ENCODE assay signal across 8 cellular contexts in the genomic region with DNA sequence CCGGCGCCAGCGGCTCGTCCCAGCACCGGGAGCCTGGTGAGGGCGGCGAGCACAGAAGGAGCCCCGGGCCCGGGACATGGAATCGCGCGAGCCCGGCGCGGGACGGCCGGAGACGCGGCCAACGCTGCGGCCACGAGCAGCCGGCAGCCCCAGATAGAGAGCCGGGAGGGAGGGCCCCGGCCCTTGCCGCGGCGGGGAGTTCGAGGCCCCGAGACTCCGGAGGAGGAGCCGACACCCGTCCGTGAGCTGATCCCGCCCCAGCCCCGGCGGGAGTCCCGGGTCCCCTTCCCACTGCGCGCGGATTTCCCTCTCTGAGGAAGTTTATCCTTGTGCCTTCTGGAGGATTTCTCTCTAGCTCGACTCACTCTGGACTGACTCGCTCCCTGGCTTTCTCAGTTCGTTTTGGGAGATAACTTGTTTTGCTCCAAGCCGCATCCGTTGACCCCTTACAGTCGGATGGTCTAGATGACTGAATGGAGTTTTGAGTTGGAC. TPM values are rescaled to one million over a fixed set of nuclear protein-coding genes. Genes with fewer than 3 reads are reported as not detected.
DNase-seq lines count a peak whose midpoint lies in the region; ATAC-seq and TF ChIP-seq lines count a peak whose summit lies in the region.

No MANE protein-coding gene starts in this region.

- no peak for TF ChIP-seq CTCF in LNCaP clone FGC (IDR thresholded peaks at IDR 0.05; ENCODE audit: control insufficient read depth, extremely low read depth, insufficient read depth)
- no peak for TF ChIP-seq CTCF in foreskin fibroblast (IDR thresholded peaks at IDR 0.05; ENCODE audit: low read depth, low read length)
- TF ChIP-seq CTCF in neutrophil (IDR thresholded peaks at IDR 0.05) = no peak

- H3K4me3 ChIP-seq in LNCaP clone FGC (ENCODE audit: low read depth, low read length) (peak overlapping the region; percentile 78), foreskin fibroblast (ENCODE audit: low read depth in 1 of 2, low read length in 2 of 2) (peak overlapping the region; percentile 93 to 96), neutrophil (ENCODE audit: low read depth in 1 of 2, low read length in 1 of 2) (peak overlapping the region; percentile 59 to 72)

- ATAC-seq in GM21528 (IDR thresholded peaks at IDR 0.05; ENCODE audit: low FRiP score, unreplicated experiment) (peak; percentile 31), GM18873 (IDR thresholded peaks at IDR 0.05; ENCODE audit: low FRiP score, unreplicated experiment) (no peak)
- ATAC-seq in activated T-cell treated with anti-CD3 and anti-CD28 coated beads, Interleukin-2, amount 50 U/mL, for 4 hours = peak; percentile 65

- peaks cover 38% of the 10 kb centered on the region for H3K4me1 Mint-ChIP-seq in activated T-cell treated with anti-CD3 and anti-CD28 coated beads, Interleukin-2, amount 50 U/mL, for 4 hours (ENCODE audit: low read depth)

- peak overlapping the region; percentile 90 for H3K4me3 Mint-ChIP-seq in activated T-cell treated with anti-CD3 and anti-CD28 coated beads, Interleukin-2, amount 50 U/mL, for 4 hours

- H3K4me1 ChIP-seq in neutrophil (ENCODE audit: control insufficient read depth in 1 of 2, insufficient read depth in 1 of 2, low read depth in 1 of 2, low read length in 1 of 2) = peaks cover 11 to 29% of the 10 kb centered on the region in 2 experiments

- H3K36me3 Mint-ChIP-seq in activated T-cell treated with anti-CD3 and anti-CD28 coated beads, Interleukin-2, amount 50 U/mL, for 4 hours (ENCODE audit: insufficient read depth) = no peaks in the 10 kb centered on the region

- H3K27me3 Mint-ChIP-seq in activated T-cell treated with anti-CD3 and anti-CD28 coated beads, Interleukin-2, amount 50 U/mL, for 4 hours (ENCODE audit: low read depth) = peaks cover 48% of the 10 kb centered on the region

- no peak overlapping the region for H3K27ac ChIP-seq in neutrophil

- peaks cover 100% of the 10 kb centered on the region for H3K27me3 ChIP-seq in neutrophil

- DNase-seq in D341Med (ENCODE audit: low spot score) = peak; percentile 73
- no peak for DNase-seq in LNCaP clone FGC (ENCODE audit: low read depth)
- peak; percentile 26 for DNase-seq in activated T-cell treated with anti-CD3 and anti-CD28 coated beads, Interleukin-2, amount 50 U/mL, for 4 hours
- peak in 1 of 2 donors; percentile 70 for DNase-seq in foreskin fibroblast
- DNase-seq in effector CD8-positive, alpha-beta T cell (lab: John Stamatoyannopoulos, UW) = no peak

- no peaks in the 10 kb centered on the region for H3K9me3 Mint-ChIP-seq in activated T-cell treated with anti-CD3 and anti-CD28 coated beads, Interleukin-2, amount 50 U/mL, for 4 hours

- H3K9me3 ChIP-seq in neutrophil = no peaks in the 10 kb centered on the region

- H3K36me3 ChIP-seq in neutrophil = no peaks in the 10 kb centered on the region

RNA-seq across cellular contexts. Expression of gene ARHGEF12, which starts 0.5 kb away (rescaled TPM):
- total RNA-seq in activated T-cell treated with anti-CD3 and anti-CD28 coated beads, Interleukin-2, amount 50 U/mL, for 4 hours = 10 to 100 TPM; 15.7 to 19.9 (median 18.7) TPM

RNA-seq across cellular contexts. Expression of gene TLCD5, which starts 11.6 kb away (rescaled TPM):
- under 1 TPM; 0.23 to 0.43 (median 0.26) TPM for total RNA-seq in activated T-cell treated with anti-CD3 and anti-CD28 coated beads, Interleukin-2, amount 50 U/mL, for 4 hours

Comparison
In these comparisons a context has a peak if more than half of its experiments do, and no peak if none do; other contexts are left out.
1. DNase-seq: peak in D341Med (single experiment) and activated T-cell treated with anti-CD3 and anti-CD28 coated beads, Interleukin-2, amount 50 U/mL, for 4 hours (single experiment); none in LNCaP clone FGC (single experiment) and effector CD8-positive, alpha-beta T cell (single experiment).
2. Peak in every context shown above with its lines, with median percentiles within 50 percentile points of each other: H3K4me3 ChIP-seq.